Comparison of ENCODE assay signal across 28 cellular contexts in the genomic region with DNA sequence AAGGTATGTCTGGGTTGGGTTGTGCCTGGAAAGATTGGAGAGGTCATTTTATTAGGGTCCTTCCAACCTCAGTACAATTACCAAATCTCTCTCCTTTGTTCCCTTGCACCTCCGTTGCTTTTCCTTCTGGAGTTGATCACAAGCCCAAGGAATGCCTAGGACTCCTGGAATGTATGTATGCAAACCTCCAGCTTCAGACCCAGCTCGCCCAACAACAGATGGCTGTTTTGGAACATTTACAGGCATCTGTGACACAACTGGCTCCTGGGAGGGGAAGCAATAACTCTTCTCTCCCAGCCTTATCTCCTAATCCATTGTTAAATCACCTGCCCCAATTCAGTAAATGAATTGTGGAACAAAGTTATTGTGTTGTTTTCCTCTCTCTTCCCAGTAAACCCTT. TPM values are rescaled to one million over a fixed set of nuclear protein-coding genes. Genes with fewer than 3 reads are reported as not detected.
A peak's percentile ranks its signal among the peaks of the same experiment; 100 is the strongest.
DNase-seq lines count a peak whose midpoint lies in the region; ATAC-seq, FAIRE-seq and TF ChIP-seq lines count a peak whose summit lies in the region.
"Had no signal": no experiment of that assay in that cellular context is flagged by ENCODE, and none has a peak within 500 bp of the region (broad histone marks: within the 10 kb centered on the region; RNA-seq: fewer than 3 reads in every experiment).

No MANE protein-coding gene starts in this region.

- ATAC-seq in HG02938 (IDR thresholded peaks at IDR 0.05; ENCODE audit: unreplicated experiment), result no peak
- no peak for ATAC-seq in GM21447 (IDR thresholded peaks at IDR 0.05; ENCODE audit: unreplicated experiment)
- ATAC-seq: body of pancreas; heart left ventricle; naive thymus-derived CD4-positive, alpha-beta T cell; pancreas; sciatic nerve; stimulated activated naive CD8-positive, alpha-beta T cell treated with anti-CD3 and anti-CD28 coated beads, Interleukin-15, Interleukin-2, amounts not matched to agents 100 U/mL and 50 U/mL, for 24 hours had no signal

- no peak overlapping the region for H3K4me3 ChIP-seq in HFF-Myc (replicated peaks; ENCODE audit: low read depth, low read length)
- H3K4me3 ChIP-seq in astrocyte (ENCODE audit: insufficient read depth, low read depth, low read length), result no peak overlapping the region
- H3K4me3 ChIP-seq: body of pancreas, colonic mucosa, heart left ventricle, lung, pancreas had no signal

- H3K27me3 Mint-ChIP-seq in astrocyte (ENCODE audit: low read depth, unreplicated experiment), result peaks cover 6% of the 10 kb centered on the region
- peaks cover 8% of the 10 kb centered on the region for H3K27me3 Mint-ChIP-seq in activated T-cell treated with anti-CD3 and anti-CD28 coated beads, Interleukin-2, amount 50 U/mL, for 24 hours

- peaks cover 8% of the 10 kb centered on the region for H3K4me1 ChIP-seq in astrocyte (ENCODE audit: insufficient read depth, low read length)
- H3K4me1 ChIP-seq: body of pancreas, colonic mucosa, heart left ventricle, pancreas had no signal

- H4K20me1 ChIP-seq in astrocyte (ENCODE audit: insufficient read depth, low read length), result no peaks in the 10 kb centered on the region

- no peak for FAIRE-seq in astrocyte (lab: Jason Lieb, UNC)
- FAIRE-seq: islet of Langerhans, pancreas had no signal

- H3K4me3 Mint-ChIP-seq in astrocyte (ENCODE audit: unreplicated experiment), result no peak overlapping the region
- H3K4me3 Mint-ChIP-seq in activated T-cell treated with anti-CD3 and anti-CD28 coated beads, Interleukin-2, amount 50 U/mL, for 24 hours, result no peak overlapping the region
- H3K4me3 Mint-ChIP-seq: activated CD4-positive, alpha-beta memory T cell treated with anti-CD3 and anti-CD28 coated beads for 36 hours; naive thymus-derived CD4-positive, alpha-beta T cell; type B pancreatic cell had no signal

- peak overlapping the region; percentile 2 for H3K4me2 ChIP-seq in astrocyte (ENCODE audit: low read length)

- H3K4me1 Mint-ChIP-seq in astrocyte (ENCODE audit: low read depth, unreplicated experiment), result peaks cover 3% of the 10 kb centered on the region
- H3K4me1 Mint-ChIP-seq in activated T-cell treated with anti-CD3 and anti-CD28 coated beads, Interleukin-2, amount 50 U/mL, for 24 hours (ENCODE audit: low read depth), result no peaks in the 10 kb centered on the region

- TF ChIP-seq CTCF in AG09319 (IDR thresholded peaks at IDR 0.05; ENCODE audit: low read depth, low read length) (no peak), HFF-Myc (IDR thresholded peaks at IDR 0.05; ENCODE audit: low read depth, low read length, missing control alignments) (no peak), astrocyte (IDR thresholded peaks at IDR 0.05; ENCODE audit: insufficient read depth, low read depth, low read length) (no peak)

- no peak overlapping the region for H3K9ac ChIP-seq in astrocyte (ENCODE audit: low read length)

- no peaks in the 10 kb centered on the region for H3K9me3 ChIP-seq in astrocyte (ENCODE audit: insufficient read depth, low read depth, low read length)
- H3K9me3 ChIP-seq: BE2C, body of pancreas, colonic mucosa, heart left ventricle, pancreas had no signal

- no peak overlapping the region for H2AFZ ChIP-seq in astrocyte (ENCODE audit: low read depth, low read length)

- no peak overlapping the region for H3K27ac Mint-ChIP-seq in astrocyte (ENCODE audit: unreplicated experiment)
- no peak overlapping the region for H3K27ac Mint-ChIP-seq in activated T-cell treated with anti-CD3 and anti-CD28 coated beads, Interleukin-2, amount 50 U/mL, for 24 hours
- H3K27ac Mint-ChIP-seq: activated CD4-positive, alpha-beta memory T cell treated with anti-CD3 and anti-CD28 coated beads for 36 hours; naive thymus-derived CD4-positive, alpha-beta T cell; type B pancreatic cell had no signal

- no peak overlapping the region for H3K27ac ChIP-seq in astrocyte (ENCODE audit: low read depth, low read length)
- H3K27ac ChIP-seq: body of pancreas, colonic mucosa, heart left ventricle, pancreas had no signal

- H3K79me2 ChIP-seq in astrocyte (ENCODE audit: insufficient read depth, low read length), result no peaks in the 10 kb centered on the region

- H3K27me3 ChIP-seq in astrocyte (ENCODE audit: insufficient read depth, low read length), result peaks cover 11% of the 10 kb centered on the region
- H3K27me3 ChIP-seq: BE2C, body of pancreas, colonic mucosa, pancreas had no signal

- no peaks in the 10 kb centered on the region for H3K9me3 Mint-ChIP-seq in astrocyte (ENCODE audit: unreplicated experiment)
- H3K9me3 Mint-ChIP-seq in activated T-cell treated with anti-CD3 and anti-CD28 coated beads, Interleukin-2, amount 50 U/mL, for 24 hours, result no peaks in the 10 kb centered on the region
- H3K9me3 Mint-ChIP-seq: activated CD4-positive, alpha-beta memory T cell treated with anti-CD3 and anti-CD28 coated beads for 36 hours; naive thymus-derived CD4-positive, alpha-beta T cell; type B pancreatic cell had no signal

- DNase-seq in AG09319 (ENCODE audit: extremely low read depth, low read depth) (peak; percentile 38), HFF-Myc (ENCODE audit: extremely low read depth, low read depth) (peak; percentile 57), astrocyte (ENCODE audit: low read depth) (peak; percentile 49), iPS-NIHi11 (ENCODE audit: low spot score) (peak; percentile 34), NAMALWA (ENCODE audit: low spot score) (no peak)
- no peak for DNase-seq in activated T-cell treated with anti-CD3 and anti-CD28 coated beads, Interleukin-2, amount 50 U/mL, for 24 hours
- DNase-seq: activated CD4-positive, alpha-beta memory T cell treated with anti-CD3 and anti-CD28 coated beads for 36 hours; activated naive CD4-positive, alpha-beta T cell treated with anti-CD3 and anti-CD28 coated beads, Interleukin-2, amount 50 U/mL, for 16 hours; activated T-cell treated with anti-CD3 and anti-CD28 coated beads, Interleukin-2, amount 50 U/mL, for 1 hour; BE2C; body of pancreas; colonic mucosa; heart left ventricle; KBM-7; naive thymus-derived CD4-positive, alpha-beta T cell; NCI-H2081 treated with DMSO at 0.1 percent for 48 hours; NCI-H524 treated with DMSO at 0.1 percent for 48 hours; pancreas; SHP77 treated with DMSO at 0.1 percent for 48 hours; stimulated activated naive CD8-positive, alpha-beta T cell treated with anti-CD3 and anti-CD28 coated beads, Interleukin-15, Interleukin-2, amounts not matched to agents 100 U/mL and 50 U/mL, for 24 hours had no signal

- H3K36me3 ChIP-seq in astrocyte (ENCODE audit: insufficient read depth, low read length), result no peaks in the 10 kb centered on the region
- H3K36me3 ChIP-seq: BE2C, colonic mucosa, heart left ventricle, pancreas had no signal

- no peaks in the 10 kb centered on the region for H3K36me3 Mint-ChIP-seq in astrocyte (ENCODE audit: low read depth, unreplicated experiment)
- H3K36me3 Mint-ChIP-seq in activated T-cell treated with anti-CD3 and anti-CD28 coated beads, Interleukin-2, amount 50 U/mL, for 24 hours (ENCODE audit: low read depth), result no peaks in the 10 kb centered on the region
- H3K36me3 Mint-ChIP-seq: activated CD4-positive, alpha-beta memory T cell treated with anti-CD3 and anti-CD28 coated beads for 36 hours; naive thymus-derived CD4-positive, alpha-beta T cell; type B pancreatic cell had no signal

RNA-seq across cellular contexts. Expression of gene TSACC, which starts 8.3 kb away (rescaled TPM):
- total RNA-seq in astrocyte, result 1.0 and 1.2 TPM in 2 replicates
- total RNA-seq: activated CD4-positive, alpha-beta memory T cell treated with anti-CD3 and anti-CD28 coated beads for 36 hours; body of pancreas; colonic mucosa; lung; pancreas; sciatic nerve; T-helper 1 cell treated with Interleukin-12 subunit alpha and Interleukin-12 subunit beta and Interleukin-4 antibody, amounts not matched to agents 30 ng/mL and 1 ng/mL, for 36 hours had no signal

RNA-seq across cellular contexts. Expression of gene CCT3, which starts 8.5 kb away (rescaled TPM):
- total RNA-seq in astrocyte, result 343 and 360 TPM in 2 replicates

RNA-seq across cellular contexts. Expression of gene RHBG, which starts 22.4 kb away (rescaled TPM):
- total RNA-seq in astrocyte, result not detected in 2 replicates
- total RNA-seq: activated CD4-positive, alpha-beta memory T cell treated with anti-CD3 and anti-CD28 coated beads for 36 hours; naive thymus-derived CD4-positive, alpha-beta T cell; OCI-LY7; sciatic nerve; T-helper 1 cell treated with Interleukin-12 subunit alpha and Interleukin-12 subunit beta and Interleukin-4 antibody, amounts not matched to agents 30 ng/mL and 1 ng/mL, for 36 hours had no signal

RNA-seq across cellular contexts. Expression of gene VHLL, which starts 47.5 kb away (rescaled TPM):
- total RNA-seq in astrocyte, result 0.34 TPM in 1 of 2 replicates, not detected in the other
- total RNA-seq: activated CD4-positive, alpha-beta memory T cell treated with anti-CD3 and anti-CD28 coated beads for 36 hours; body of pancreas; colonic mucosa; heart left ventricle; lung; naive thymus-derived CD4-positive, alpha-beta T cell; pancreas; sciatic nerve; T-helper 1 cell treated with Interleukin-12 subunit alpha and Interleukin-12 subunit beta and Interleukin-4 antibody, amounts not matched to agents 30 ng/mL and 1 ng/mL, for 36 hours had no signal

RNA-seq across cellular contexts. Expression of gene GLMP, which starts 51.2 kb away (rescaled TPM):
- total RNA-seq in astrocyte, result 43.6 and 52.5 TPM in 2 replicates

Comparison
In these comparisons a context has a peak if more than half of its experiments do, and no peak if none do; other contexts are left out.
1. DNase-seq: peak in AG09319 (single experiment), HFF-Myc (single experiment), astrocyte (single experiment) and iPS-NIHi11 (single experiment); none in activated T-cell treated with anti-CD3 and anti-CD28 coated beads, Interleukin-2, amount 50 U/mL, for 24 hours (single experiment) and NAMALWA (single experiment).